ENCODE assay signal across 1 cellular context in genomic region chr2:61176755-61177726, GRCh38.
TF ChIP-seq lines count a peak whose summit lies in the region.

No MANE protein-coding gene starts in this region.

TF ChIP-seq in K562, 482 proteins besides CTCF, POLR2A, EP300 and RAD21 (continued from another document and continues in another):
- TF ChIP-seq TFAP4 (CRISPR knock-in tag; IDR thresholded peaks at IDR 0.05; ENCODE audit: borderline replicate concordance) (peak; percentile 83), ZC3H8 (IDR thresholded peaks at IDR 0.05) (no peak), ZBTB43 (CRISPR knock-in tag; IDR thresholded peaks at IDR 0.05) (no peak), ZNF695 (CRISPR knock-in tag; IDR thresholded peaks at IDR 0.05) (no peak), TOE1 (IDR thresholded peaks at IDR 0.05; ENCODE audit: borderline replicate concordance) (peak; percentile 70; the same call in 1 of the 2 replicates), TOE1 (CRISPR knock-in tag; IDR thresholded peaks at IDR 0.05; ENCODE audit: borderline replicate concordance, low read depth) (0 out of 2 replicates have a peak, but pooled peaks have one; percentile 60), EHMT2 (IDR thresholded peaks at IDR 0.05) (no peak), CHAMP1 (IDR thresholded peaks at IDR 0.05) (no peak), HNRNPH1 (optimal IDR thresholded peaks at IDR 0.05; ENCODE audit: low read depth, low read length) (no peak), ZNF707 (CRISPR knock-in tag; conservative IDR thresholded peaks at IDR 0.05) (no peak), ATF2 (CRISPR knock-in tag; IDR thresholded peaks at IDR 0.05) (no peak; the same call in 1 of the 2 replicates), ZNF740 (CRISPR knock-in tag; IDR thresholded peaks at IDR 0.05) (peak; percentile 85), ZNF740 (tag; IDR thresholded peaks at IDR 0.05) (0 out of 4 replicates have a peak, but pooled peaks of 1 of the 2 experiments have one; percentile 53), TARDBP (IDR thresholded peaks at IDR 0.05) (no peak), SFPQ (IDR thresholded peaks at IDR 0.05; ENCODE audit: low read depth, low read length) (no peak), ZNF324 (CRISPR knock-in tag; IDR thresholded peaks at IDR 0.05) (no peak), CHCHD3 (CRISPR knock-in tag; IDR thresholded peaks at IDR 0.05) (no peak), ZNF561 (CRISPR knock-in tag; conservative IDR thresholded peaks at IDR 0.05) (no peak), MTF1 (CRISPR knock-in tag; IDR thresholded peaks at IDR 0.05; ENCODE audit: borderline replicate concordance) (no peak), ZC3H11A (IDR thresholded peaks at IDR 0.05; ENCODE audit: low read depth, low read length) (no peak; the same call in 1 of the 2 replicates), PHF20 (IDR thresholded peaks at IDR 0.05; ENCODE audit: partially characterized antibody) (peak; percentile 75), USF2 (CRISPR knock-in tag; IDR thresholded peaks at IDR 0.05) (peak; percentile 43; the same call in 1 of the 2 replicates), PRPF4 (IDR thresholded peaks at IDR 0.05; ENCODE audit: insufficient read depth, low read depth, low read length, poor library complexity, severe bottlenecking) (no peak), HDAC6 (IDR thresholded peaks at IDR 0.05; ENCODE audit: low read depth, low read length) (no peak), U2AF1 (optimal IDR thresholded peaks at IDR 0.05; ENCODE audit: low read depth, low read length) (peak; percentile 54), POU5F1 (IDR thresholded peaks at IDR 0.05; ENCODE audit: borderline replicate concordance, low read depth, low read length, partially characterized antibody) (no peak), BCLAF1 (IDR thresholded peaks at IDR 0.05; ENCODE audit: borderline replicate concordance in 1 of 2, control insufficient read depth in 1 of 2, low read depth in 2 of 2, low read length in 1 of 2) (no peak), SREBF1 (IDR thresholded peaks at IDR 0.05; ENCODE audit: borderline replicate concordance, low read depth, low read length) (peak; percentile 35; the same call in 1 of the 2 replicates), NFRKB (IDR thresholded peaks at IDR 0.05; ENCODE audit: low read depth) (no peak), ARHGAP35 (IDR thresholded peaks at IDR 0.05; ENCODE audit: partially characterized antibody) (no peak), NFXL1 (CRISPR knock-in tag; IDR thresholded peaks at IDR 0.05) (no peak), USF1 (CRISPR knock-in tag; IDR thresholded peaks at IDR 0.05) (peak; percentile 72), MXD1 (CRISPR knock-in tag; IDR thresholded peaks at IDR 0.05; ENCODE audit: borderline replicate concordance, poor library complexity, severe bottlenecking) (no peak), ZNF77 (CRISPR knock-in tag; IDR thresholded peaks at IDR 0.05) (no peak), ZNF398 (CRISPR knock-in tag; IDR thresholded peaks at IDR 0.05) (no peak), ATF4 (CRISPR knock-in tag; IDR thresholded peaks at IDR 0.05) (no peak), SLC30A9 (CRISPR knock-in tag; IDR thresholded peaks at IDR 0.05) (no peak)
